In the genomic region with DNA sequence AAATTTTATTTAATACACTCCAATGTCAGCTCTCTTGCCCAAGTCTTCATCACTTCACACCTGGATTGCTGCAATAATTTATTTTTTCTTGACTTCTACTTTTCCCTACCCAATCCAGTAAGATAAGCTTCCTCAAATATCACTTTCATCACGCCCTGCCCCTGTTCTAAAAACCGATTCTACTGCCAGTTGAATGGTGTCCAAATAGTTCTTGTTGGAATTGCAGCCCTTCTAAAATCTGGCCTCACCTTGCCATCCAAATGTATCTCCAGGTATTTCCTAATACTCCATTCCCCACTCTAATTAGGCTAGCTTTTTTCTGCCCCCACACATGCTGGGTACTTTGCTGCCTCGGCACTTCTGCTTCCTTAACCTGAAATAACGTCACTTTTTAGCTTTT, we compare ENCODE assay signal across 38 cellular contexts.
"Had no signal": no experiment of that assay in that cellular context is flagged by ENCODE, and none has a peak within 500 bp of the region (broad histone marks: within the 10 kb centered on the region; RNA-seq: fewer than 3 reads in every experiment).

No MANE protein-coding gene starts in this region.

- H3K9me3 Mint-ChIP-seq: activated CD4-positive, alpha-beta memory T cell treated with anti-CD3 and anti-CD28 coated beads, Interleukin-2, amount 10 ng/mL, durations not matched to agents 7 days and 5 days; activated CD4-positive, alpha-beta T cell treated with anti-CD3 and anti-CD28 coated beads, Interleukin-2, amount 10 ng/mL, durations not matched to agents 7 days and 5 days; activated naive CD4-positive, alpha-beta T cell treated with anti-CD3 and anti-CD28 coated beads for 36 hours; activated naive CD4-positive, alpha-beta T cell treated with anti-CD3 and anti-CD28 coated beads, Interleukin-2, amount 50 U/mL, for 72 hours; activated naive CD8-positive, alpha-beta T cell treated with anti-CD3 and anti-CD28 coated beads for 36 hours; activated T-cell treated with anti-CD3 and anti-CD28 coated beads, Interleukin-2, amount 50 U/mL, for 4 hours; activated T-helper 1 cell treated with anti-CD3 and anti-CD28 coated beads, Interleukin-12 subunit alpha, Interleukin-12 subunit beta, Interleukin-2, Interleukin-4 antibody, amounts not matched to agents 30 ng/mL and 10 ng/mL and 1 ng/mL, durations not matched to agents 14 hours and 24 hours and 36 hours; activated T-helper 17 cell treated with anti-CD3 and anti-CD28 coated beads, Interleukin-2, amount 50 U/mL, for 72 hours; T-helper 1 cell treated with Interleukin-12 subunit alpha and Interleukin-12 subunit beta and Interleukin-4 antibody, amounts not matched to agents 30 μg/mL and 1 μg/mL, for 36 hours; T-helper 2 cell treated with Interferon-gamma antibody and Interleukin-4, amounts not matched to agents 5 μg/mL and 100 μg/mL, for 36 hours had no signal

- H3K36me3 Mint-ChIP-seq: activated CD8-positive, alpha-beta memory T cell treated with anti-CD3 and anti-CD28 coated beads, Interleukin-2, amount 10 ng/mL, durations not matched to agents 7 days and 5 days; activated naive CD4-positive, alpha-beta T cell treated with anti-CD3 and anti-CD28 coated beads, Interleukin-2, amount 50 U/mL, for 72 hours; activated naive CD8-positive, alpha-beta T cell treated with anti-CD3 and anti-CD28 coated beads for 36 hours had no signal

- H3K27ac Mint-ChIP-seq: activated CD4-positive, alpha-beta memory T cell treated with anti-CD3 and anti-CD28 coated beads, Interleukin-2, amount 10 ng/mL, durations not matched to agents 7 days and 5 days; activated CD4-positive, alpha-beta T cell treated with anti-CD3 and anti-CD28 coated beads for 36 hours; activated CD4-positive, alpha-beta T cell treated with anti-CD3 and anti-CD28 coated beads, Interleukin-2, amount 10 ng/mL, durations not matched to agents 7 days and 5 days; activated CD8-positive, alpha-beta memory T cell treated with anti-CD3 and anti-CD28 coated beads, Interleukin-2, amount 10 ng/mL, durations not matched to agents 7 days and 5 days; activated CD8-positive, alpha-beta T cell treated with anti-CD3 and anti-CD28 coated beads, Interleukin-2, amount 10 ng/mL, durations not matched to agents 7 days and 5 days; activated naive CD4-positive, alpha-beta T cell treated with anti-CD3 and anti-CD28 coated beads for 36 hours; activated naive CD4-positive, alpha-beta T cell treated with anti-CD3 and anti-CD28 coated beads, Interleukin-2, amount 50 U/mL, for 72 hours; activated naive CD8-positive, alpha-beta T cell treated with anti-CD3 and anti-CD28 coated beads for 36 hours; activated T-cell treated with anti-CD3 and anti-CD28 coated beads, Interleukin-2, amount 50 U/mL, for 72 hours; activated T-helper 1 cell treated with anti-CD3 and anti-CD28 coated beads, Interleukin-12 subunit alpha, Interleukin-12 subunit beta, Interleukin-2, Interleukin-4 antibody, amounts not matched to agents 30 ng/mL and 10 ng/mL and 1 ng/mL, durations not matched to agents 14 hours and 24 hours and 36 hours; activated T-helper 17 cell treated with anti-CD3 and anti-CD28 coated beads, Interleukin-2, amount 50 U/mL, for 72 hours; T-helper 1 cell treated with Interleukin-12 subunit alpha and Interleukin-12 subunit beta and Interleukin-4 antibody, amounts not matched to agents 30 μg/mL and 1 μg/mL, for 36 hours; T-helper 2 cell treated with Interferon-gamma antibody and Interleukin-4, amounts not matched to agents 5 μg/mL and 100 μg/mL, for 36 hours had no signal

- H3K9me3 ChIP-seq: adrenal gland, body of pancreas, breast epithelium had no signal

- FAIRE-seq: astrocyte had no signal

- H3K27ac ChIP-seq: adrenal gland, body of pancreas, brain microvascular endothelial cell, breast epithelium, VCaP had no signal

- ATAC-seq: activated CD4-positive, alpha-beta T cell treated with anti-CD3 and anti-CD28 coated beads for 36 hours; activated CD4-positive, CD25-positive, alpha-beta regulatory T cell treated with anti-CD3 and anti-CD28 coated beads, Interleukin-2, amount 50 U/mL, for 24 hours; activated CD8-positive, alpha-beta memory T cell treated with anti-CD3 and anti-CD28 coated beads, Interleukin-2, amount 10 ng/mL, durations not matched to agents 7 days and 5 days; activated CD8-positive, alpha-beta T cell treated with anti-CD3 and anti-CD28 coated beads, Interleukin-2, amount 10 ng/mL, durations not matched to agents 7 days and 5 days; activated naive CD4-positive, alpha-beta T cell treated with anti-CD3 and anti-CD28 coated beads, Interleukin-2, amount 50 U/mL, for 72 hours; activated T-cell treated with anti-CD3 and anti-CD28 coated beads, Interleukin-2, amount 50 U/mL, for 4 hours; activated T-cell treated with anti-CD3 and anti-CD28 coated beads, Interleukin-2, amount 50 U/mL, for 72 hours; activated T-helper 17 cell treated with anti-CD3 and anti-CD28 coated beads, Interleukin-2, amount 50 U/mL, for 72 hours; body of pancreas had no signal

- H3K4me3 ChIP-seq: adrenal gland, body of pancreas, breast epithelium had no signal

- H3K36me3 ChIP-seq: adrenal gland, brain microvascular endothelial cell, breast epithelium had no signal

- H3K27me3 ChIP-seq: adrenal gland, body of pancreas, brain microvascular endothelial cell, breast epithelium had no signal

- H3K27me3 Mint-ChIP-seq: activated CD4-positive, alpha-beta memory T cell treated with anti-CD3 and anti-CD28 coated beads, Interleukin-2, amount 10 ng/mL, durations not matched to agents 7 days and 5 days; activated CD4-positive, alpha-beta T cell treated with anti-CD3 and anti-CD28 coated beads for 36 hours; activated CD4-positive, alpha-beta T cell treated with anti-CD3 and anti-CD28 coated beads, Interleukin-2, amount 10 ng/mL, durations not matched to agents 7 days and 5 days; activated CD8-positive, alpha-beta memory T cell treated with anti-CD3 and anti-CD28 coated beads, Interleukin-2, amount 10 ng/mL, durations not matched to agents 7 days and 5 days had no signal

- DNase-seq: activated CD4-positive, alpha-beta memory T cell treated with anti-CD3 and anti-CD28 coated beads, Interleukin-2, amount 10 ng/mL, durations not matched to agents 7 days and 5 days; activated CD4-positive, alpha-beta T cell treated with anti-CD3 and anti-CD28 coated beads for 1 hour; activated CD4-positive, alpha-beta T cell treated with anti-CD3 and anti-CD28 coated beads for 36 hours; activated CD4-positive, alpha-beta T cell treated with anti-CD3 and anti-CD28 coated beads for 48 hours; activated CD4-positive, alpha-beta T cell treated with anti-CD3 and anti-CD28 coated beads, Interleukin-2, amount 10 ng/mL, durations not matched to agents 7 days and 5 days; activated CD4-positive, alpha-beta T cell treated with anti-CD3 and anti-CD28 coated beads, Interleukin-2, amount 50 U/mL, for 48 hours; activated CD4-positive, CD25-positive, alpha-beta regulatory T cell; activated CD8-positive, alpha-beta memory T cell treated with anti-CD3 and anti-CD28 coated beads for 24 hours; activated CD8-positive, alpha-beta memory T cell treated with anti-CD3 and anti-CD28 coated beads, Interleukin-2, amount 10 ng/mL, durations not matched to agents 7 days and 5 days; activated CD8-positive, alpha-beta T cell treated with anti-CD3 and anti-CD28 coated beads, Interleukin-2, amount 10 ng/mL, durations not matched to agents 7 days and 5 days; activated effector memory CD4-positive, alpha-beta T cell treated with anti-CD3 and anti-CD28 coated beads, Interleukin-2, amount 50 U/mL, for 16 hours; activated gamma-delta T cell treated with Interleukin-2 at 50 U/mL for 16 hours; activated naive CD4-positive, alpha-beta T cell; activated naive CD4-positive, alpha-beta T cell treated with anti-CD3 and anti-CD28 coated beads for 36 hours; activated naive CD4-positive, alpha-beta T cell treated with anti-CD3 and anti-CD28 coated beads, Interleukin-2, amount 50 U/mL, for 16 hours; activated naive CD8-positive, alpha-beta T cell treated with anti-CD3 and anti-CD28 coated beads for 36 hours; activated T-cell treated with anti-CD3 and anti-CD28 coated beads for 4 hours; activated T-cell treated with anti-CD3 and anti-CD28 coated beads, Interleukin-2, amount 50 U/mL, for 1 hour; activated T-cell treated with anti-CD3 and anti-CD28 coated beads, Interleukin-2, amount 50 U/mL, for 4 hours; activated T-cell treated with anti-CD3 and anti-CD28 coated beads, Interleukin-2, amount 50 U/mL, for 72 hours; adrenal gland; amniotic stem cell; aorta; body of pancreas; brain microvascular endothelial cell; central memory CD4-positive, alpha-beta T cell; T-helper 1 cell; T-helper 2 cell; T-helper 9 cell had no signal

- H3K4me1 Mint-ChIP-seq: activated CD4-positive, alpha-beta memory T cell treated with anti-CD3 and anti-CD28 coated beads, Interleukin-2, amount 10 ng/mL, durations not matched to agents 7 days and 5 days; activated CD4-positive, alpha-beta T cell treated with anti-CD3 and anti-CD28 coated beads for 36 hours; activated CD4-positive, alpha-beta T cell treated with anti-CD3 and anti-CD28 coated beads, Interleukin-2, amount 10 ng/mL, durations not matched to agents 7 days and 5 days; activated CD8-positive, alpha-beta memory T cell treated with anti-CD3 and anti-CD28 coated beads, Interleukin-2, amount 10 ng/mL, durations not matched to agents 7 days and 5 days; activated naive CD8-positive, alpha-beta T cell treated with anti-CD3 and anti-CD28 coated beads for 36 hours; activated T-helper 17 cell treated with anti-CD3 and anti-CD28 coated beads, Interleukin-2, amount 50 U/mL, for 72 hours had no signal

- H3K4me3 Mint-ChIP-seq: activated CD4-positive, alpha-beta memory T cell treated with anti-CD3 and anti-CD28 coated beads, Interleukin-2, amount 10 ng/mL, durations not matched to agents 7 days and 5 days; activated CD4-positive, alpha-beta T cell treated with anti-CD3 and anti-CD28 coated beads for 36 hours; activated CD4-positive, alpha-beta T cell treated with anti-CD3 and anti-CD28 coated beads, Interleukin-2, amount 10 ng/mL, durations not matched to agents 7 days and 5 days; activated CD8-positive, alpha-beta memory T cell treated with anti-CD3 and anti-CD28 coated beads, Interleukin-2, amount 10 ng/mL, durations not matched to agents 7 days and 5 days; activated CD8-positive, alpha-beta T cell treated with anti-CD3 and anti-CD28 coated beads, Interleukin-2, amount 10 ng/mL, durations not matched to agents 7 days and 5 days; activated naive CD4-positive, alpha-beta T cell treated with anti-CD3 and anti-CD28 coated beads for 36 hours; activated naive CD8-positive, alpha-beta T cell treated with anti-CD3 and anti-CD28 coated beads for 36 hours; activated T-cell treated with anti-CD3 and anti-CD28 coated beads, Interleukin-2, amount 50 U/mL, for 4 hours; activated T-cell treated with anti-CD3 and anti-CD28 coated beads, Interleukin-2, amount 50 U/mL, for 72 hours; activated T-helper 1 cell treated with anti-CD3 and anti-CD28 coated beads, Interleukin-12 subunit alpha, Interleukin-12 subunit beta, Interleukin-2, Interleukin-4 antibody, amounts not matched to agents 30 ng/mL and 10 ng/mL and 1 ng/mL, durations not matched to agents 14 hours and 24 hours and 36 hours; activated T-helper 17 cell treated with anti-CD3 and anti-CD28 coated beads, Interleukin-2, amount 50 U/mL, for 72 hours; T-helper 1 cell treated with Interleukin-12 subunit alpha and Interleukin-12 subunit beta and Interleukin-4 antibody, amounts not matched to agents 30 μg/mL and 1 μg/mL, for 36 hours; T-helper 2 cell treated with Interferon-gamma antibody and Interleukin-4, amounts not matched to agents 5 μg/mL and 100 μg/mL, for 36 hours had no signal

- H3K4me1 ChIP-seq: adrenal gland, body of pancreas, breast epithelium had no signal
